ENCODE assay signal across 21 cellular contexts in genomic region chr2:2024751-2025481, GRCh38.
"Had no signal": no experiment of that assay in that cellular context is flagged by ENCODE, and none has a peak within 500 bp of the region (broad histone marks: within the 10 kb centered on the region; RNA-seq: fewer than 3 reads in every experiment).

No MANE protein-coding gene starts in this region.

- H3K4me3 ChIP-seq: breast epithelium, mucosa of descending colon, sigmoid colon, thoracic aorta, vagina had no signal

- H3K4me1 Mint-ChIP-seq: activated CD4-positive, alpha-beta memory T cell treated with anti-CD3 and anti-CD28 coated beads, Interleukin-2, amount 10 ng/mL, durations not matched to agents 7 days and 5 days; activated CD4-positive, alpha-beta T cell treated with anti-CD3 and anti-CD28 coated beads, Interleukin-2, amount 10 ng/mL, durations not matched to agents 24 days and 14 days; activated CD8-positive, alpha-beta memory T cell treated with anti-CD3 and anti-CD28 coated beads, Interleukin-2, amount 10 ng/mL, durations not matched to agents 7 days and 5 days; memory B cell had no signal

- DNase-seq: activated CD4-positive, alpha-beta memory T cell treated with anti-CD3 and anti-CD28 coated beads, Interleukin-2, amount 10 ng/mL, durations not matched to agents 7 days and 5 days; activated CD4-positive, alpha-beta T cell treated with anti-CD3 and anti-CD28 coated beads, Interleukin-2, amount 10 ng/mL, durations not matched to agents 24 days and 14 days; activated CD8-positive, alpha-beta memory T cell treated with anti-CD3 and anti-CD28 coated beads, Interleukin-2, amount 10 ng/mL, durations not matched to agents 7 days and 5 days; activated gamma-delta T cell treated with Interleukin-2 at 50 U/mL for 16 hours; cortex of kidney; foreskin fibroblast; kidney glomerular epithelial cell; mucosa of descending colon; nucleus accumbens; sigmoid colon; stimulated activated CD4-positive, alpha-beta T cell treated with anti-CD3 and anti-CD28 coated beads, Interleukin-2, amount 100 ng/mL, for 48 hours; stimulated activated naive CD4-positive, alpha-beta T cell; T-helper 2 cell had no signal

- H3K4me1 ChIP-seq: breast epithelium, vagina had no signal

- H3K36me3 ChIP-seq: breast epithelium, sigmoid colon, thoracic aorta, vagina had no signal

- H3K36me3 Mint-ChIP-seq: activated CD8-positive, alpha-beta memory T cell treated with anti-CD3 and anti-CD28 coated beads, Interleukin-2, amount 10 ng/mL, durations not matched to agents 7 days and 5 days; activated naive CD4-positive, alpha-beta T cell treated with anti-CD3 and anti-CD28 coated beads, Interleukin-2, amount 50 U/mL, for 72 hours; memory B cell; type B pancreatic cell had no signal

- H3K4me3 Mint-ChIP-seq: activated CD4-positive, alpha-beta memory T cell treated with anti-CD3 and anti-CD28 coated beads, Interleukin-2, amount 10 ng/mL, durations not matched to agents 7 days and 5 days; activated CD4-positive, alpha-beta T cell treated with anti-CD3 and anti-CD28 coated beads, Interleukin-2, amount 10 ng/mL, durations not matched to agents 24 days and 14 days; activated CD8-positive, alpha-beta memory T cell treated with anti-CD3 and anti-CD28 coated beads, Interleukin-2, amount 10 ng/mL, durations not matched to agents 7 days and 5 days; activated T-helper 1 cell treated with anti-CD3 and anti-CD28 coated beads, Interleukin-12 subunit alpha, Interleukin-12 subunit beta, Interleukin-2, Interleukin-4 antibody, amounts not matched to agents 30 ng/mL and 10 ng/mL and 1 ng/mL, durations not matched to agents 14 hours and 24 hours and 36 hours; memory B cell; type B pancreatic cell had no signal

- H3K27me3 ChIP-seq: breast epithelium, vagina had no signal

- H3K9me3 Mint-ChIP-seq: activated CD4-positive, alpha-beta memory T cell treated with anti-CD3 and anti-CD28 coated beads, Interleukin-2, amount 10 ng/mL, durations not matched to agents 7 days and 5 days; activated CD4-positive, alpha-beta T cell treated with anti-CD3 and anti-CD28 coated beads, Interleukin-2, amount 10 ng/mL, durations not matched to agents 24 days and 14 days; activated naive CD4-positive, alpha-beta T cell treated with anti-CD3 and anti-CD28 coated beads, Interleukin-2, amount 50 U/mL, for 72 hours; activated T-helper 1 cell treated with anti-CD3 and anti-CD28 coated beads, Interleukin-12 subunit alpha, Interleukin-12 subunit beta, Interleukin-2, Interleukin-4 antibody, amounts not matched to agents 30 ng/mL and 10 ng/mL and 1 ng/mL, durations not matched to agents 14 hours and 24 hours and 36 hours; type B pancreatic cell had no signal

- H3K9me3 ChIP-seq: breast epithelium, mucosa of descending colon, sigmoid colon, thoracic aorta, vagina had no signal

- H3K27ac ChIP-seq: breast epithelium, sigmoid colon, thoracic aorta, vagina had no signal

- H3K27ac Mint-ChIP-seq: activated CD4-positive, alpha-beta memory T cell treated with anti-CD3 and anti-CD28 coated beads, Interleukin-2, amount 10 ng/mL, durations not matched to agents 7 days and 5 days; activated CD4-positive, alpha-beta T cell treated with anti-CD3 and anti-CD28 coated beads, Interleukin-2, amount 10 ng/mL, durations not matched to agents 24 days and 14 days; activated CD8-positive, alpha-beta memory T cell treated with anti-CD3 and anti-CD28 coated beads, Interleukin-2, amount 10 ng/mL, durations not matched to agents 7 days and 5 days; activated naive CD4-positive, alpha-beta T cell treated with anti-CD3 and anti-CD28 coated beads, Interleukin-2, amount 50 U/mL, for 72 hours; activated T-helper 1 cell treated with anti-CD3 and anti-CD28 coated beads, Interleukin-12 subunit alpha, Interleukin-12 subunit beta, Interleukin-2, Interleukin-4 antibody, amounts not matched to agents 30 ng/mL and 10 ng/mL and 1 ng/mL, durations not matched to agents 14 hours and 24 hours and 36 hours; memory B cell; type B pancreatic cell had no signal

- H3K27me3 Mint-ChIP-seq: activated CD4-positive, alpha-beta memory T cell treated with anti-CD3 and anti-CD28 coated beads, Interleukin-2, amount 10 ng/mL, durations not matched to agents 7 days and 5 days; activated CD8-positive, alpha-beta memory T cell treated with anti-CD3 and anti-CD28 coated beads, Interleukin-2, amount 10 ng/mL, durations not matched to agents 7 days and 5 days; memory B cell had no signal

- ATAC-seq: activated CD4-positive, CD25-positive, alpha-beta regulatory T cell treated with anti-CD3 and anti-CD28 coated beads, Interleukin-2, amount 50 U/mL, for 24 hours; activated CD8-positive, alpha-beta memory T cell treated with anti-CD3 and anti-CD28 coated beads, Interleukin-2, amount 10 ng/mL, durations not matched to agents 7 days and 5 days; activated naive CD4-positive, alpha-beta T cell treated with anti-CD3 and anti-CD28 coated beads, Interleukin-2, amount 50 U/mL, for 72 hours; mucosa of descending colon had no signal
